Comparison of ENCODE assay signal across 15 cellular contexts in genomic region chr1:55916480-55916879, GRCh38.
A peak's percentile ranks its signal among the peaks of the same experiment; 100 is the strongest.
DNase-seq lines count a peak whose midpoint lies in the region; TF ChIP-seq lines count a peak whose summit lies in the region.
"Had no signal": no experiment of that assay in that cellular context is flagged by ENCODE, and none has a peak within 500 bp of the region (broad histone marks: within the 10 kb centered on the region; RNA-seq: fewer than 3 reads in every experiment).

No MANE protein-coding gene starts in this region.

- peak; percentile 20 for DNase-seq in DMS 273 (lab: John Stamatoyannopoulos, UW; ENCODE audit: unreplicated experiment)
- no peak for DNase-seq in DMS 273 treated with DMSO at 0.1 percent for 48 hours (lab: John Stamatoyannopoulos, UW)
- DNase-seq in fibroblast of pulmonary artery (ENCODE audit: low read depth): peak; percentile 69
- no peak for DNase-seq in type B pancreatic cell (ENCODE audit: extremely low spot score, unreplicated experiment)
- no peak for DNase-seq in activated CD8-positive, alpha-beta memory T cell treated with anti-CD3 and anti-CD28 coated beads, Interleukin-2, amount 50 U/mL, for 4 hours
- no peak for DNase-seq in occipital lobe (lab: John Stamatoyannopoulos, UW)
- no peak for DNase-seq in activated T-helper 2 cell treated with anti-CD3 and anti-CD28 coated beads, Interferon-gamma antibody, Interleukin-2, Interleukin-4, amounts not matched to agents 10 μg/mL and 5 μg/mL and 100 μg/mL, durations not matched to agents 14 hours and 24 hours and 36 hours (ENCODE audit: low spot score)
- DNase-seq: activated naive CD4-positive, alpha-beta T cell treated with anti-CD3 and anti-CD28 coated beads, Interleukin-2, amount 10 ng/mL, durations not matched to agents 7 days and 5 days; effector CD8-positive, alpha-beta T cell; NCI-H2029 treated with DMSO at 0.1 percent for 48 hours; nephron progenitor cell; right cardiac atrium had no signal

- peak overlapping the region; percentile 50 for H3K27ac Mint-ChIP-seq in type B pancreatic cell
- no peak overlapping the region for H3K27ac Mint-ChIP-seq in activated T-helper 2 cell treated with anti-CD3 and anti-CD28 coated beads, Interferon-gamma antibody, Interleukin-2, Interleukin-4, amounts not matched to agents 10 μg/mL and 5 μg/mL and 100 μg/mL, durations not matched to agents 14 hours and 24 hours and 36 hours
- H3K27ac Mint-ChIP-seq: activated naive CD4-positive, alpha-beta T cell treated with anti-CD3 and anti-CD28 coated beads, Interleukin-2, amount 10 ng/mL, durations not matched to agents 7 days and 5 days; memory B cell; nephron progenitor cell had no signal

- H3K27me3 Mint-ChIP-seq in type B pancreatic cell: no peaks in the 10 kb centered on the region
- no peaks in the 10 kb centered on the region for H3K27me3 Mint-ChIP-seq in activated T-helper 2 cell treated with anti-CD3 and anti-CD28 coated beads, Interferon-gamma antibody, Interleukin-2, Interleukin-4, amounts not matched to agents 10 μg/mL and 5 μg/mL and 100 μg/mL, durations not matched to agents 14 hours and 24 hours and 36 hours (ENCODE audit: low read depth)
- H3K27me3 Mint-ChIP-seq: activated naive CD4-positive, alpha-beta T cell treated with anti-CD3 and anti-CD28 coated beads, Interleukin-2, amount 10 ng/mL, durations not matched to agents 7 days and 5 days had no signal

- TF ChIP-seq CTCF in VCaP (conservative IDR thresholded peaks at IDR 0.05): no peak
- TF ChIP-seq CTCF in fibroblast of pulmonary artery (IDR thresholded peaks at IDR 0.05; ENCODE audit: low read length, missing control alignments): no peak
- TF ChIP-seq CTCF in type B pancreatic cell (conservative IDR thresholded peaks at IDR 0.05): no peak

- no peak overlapping the region for H3K4me3 ChIP-seq in fibroblast of pulmonary artery (replicated peaks; ENCODE audit: low read depth, low read length)

- no peaks in the 10 kb centered on the region for H3K9me3 Mint-ChIP-seq in type B pancreatic cell
- H3K9me3 Mint-ChIP-seq in activated T-helper 2 cell treated with anti-CD3 and anti-CD28 coated beads, Interferon-gamma antibody, Interleukin-2, Interleukin-4, amounts not matched to agents 10 μg/mL and 5 μg/mL and 100 μg/mL, durations not matched to agents 14 hours and 24 hours and 36 hours: no peaks in the 10 kb centered on the region
- H3K9me3 Mint-ChIP-seq: memory B cell had no signal

- peak overlapping the region; percentile 86; the same call in 1 of the 2 replicates for H3K27ac ChIP-seq in VCaP
- H3K27ac ChIP-seq: 22Rv1 had no signal

- intact Hi-C loops in activated T-helper 2 cell treated with anti-CD3 and anti-CD28 coated beads, Interferon-gamma antibody, Interleukin-2, Interleukin-4, amounts not matched to agents 10 μg/mL and 5 μg/mL and 100 μg/mL, durations not matched to agents 14 hours and 24 hours and 36 hours (cut with micrococcal nuclease): no loop called here

- H3K4me1 Mint-ChIP-seq in type B pancreatic cell (ENCODE audit: unreplicated experiment): peaks cover 17% of the 10 kb centered on the region
- H3K4me1 Mint-ChIP-seq in activated T-helper 2 cell treated with anti-CD3 and anti-CD28 coated beads, Interferon-gamma antibody, Interleukin-2, Interleukin-4, amounts not matched to agents 10 μg/mL and 5 μg/mL and 100 μg/mL, durations not matched to agents 14 hours and 24 hours and 36 hours (ENCODE audit: low read depth): no peaks in the 10 kb centered on the region
- H3K4me1 Mint-ChIP-seq: activated naive CD4-positive, alpha-beta T cell treated with anti-CD3 and anti-CD28 coated beads, Interleukin-2, amount 10 ng/mL, durations not matched to agents 7 days and 5 days; memory B cell; nephron progenitor cell had no signal

- peak overlapping the region; percentile 18 for H3K4me3 Mint-ChIP-seq in type B pancreatic cell
- H3K4me3 Mint-ChIP-seq in activated T-helper 2 cell treated with anti-CD3 and anti-CD28 coated beads, Interferon-gamma antibody, Interleukin-2, Interleukin-4, amounts not matched to agents 10 μg/mL and 5 μg/mL and 100 μg/mL, durations not matched to agents 14 hours and 24 hours and 36 hours (ENCODE audit: low read depth): no peak overlapping the region
- H3K4me3 Mint-ChIP-seq: activated naive CD4-positive, alpha-beta T cell treated with anti-CD3 and anti-CD28 coated beads, Interleukin-2, amount 10 ng/mL, durations not matched to agents 7 days and 5 days; memory B cell; nephron progenitor cell had no signal

- H3K36me3 Mint-ChIP-seq in type B pancreatic cell: no peaks in the 10 kb centered on the region
- H3K36me3 Mint-ChIP-seq in activated T-helper 2 cell treated with anti-CD3 and anti-CD28 coated beads, Interferon-gamma antibody, Interleukin-2, Interleukin-4, amounts not matched to agents 10 μg/mL and 5 μg/mL and 100 μg/mL, durations not matched to agents 14 hours and 24 hours and 36 hours (ENCODE audit: low read depth): no peaks in the 10 kb centered on the region
- H3K36me3 Mint-ChIP-seq: activated naive CD4-positive, alpha-beta T cell treated with anti-CD3 and anti-CD28 coated beads, Interleukin-2, amount 10 ng/mL, durations not matched to agents 7 days and 5 days; memory B cell had no signal

Comparison
In these comparisons a context has a peak if more than half of its experiments do, and no peak if none do; other contexts are left out.
1. DNase-seq: peak in DMS 273 (single experiment) and fibroblast of pulmonary artery (single experiment); none in DMS 273 treated with DMSO at 0.1 percent for 48 hours (single experiment), type B pancreatic cell (single experiment), activated CD8-positive, alpha-beta memory T cell treated with anti-CD3 and anti-CD28 coated beads, Interleukin-2, amount 50 U/mL, for 4 hours (single experiment), occipital lobe (single experiment) and activated T-helper 2 cell treated with anti-CD3 and anti-CD28 coated beads, Interferon-gamma antibody, Interleukin-2, Interleukin-4, amounts not matched to agents 10 μg/mL and 5 μg/mL and 100 μg/mL, durations not matched to agents 14 hours and 24 hours and 36 hours (single experiment).